1 cellular context compared by ENCODE assay signal in the genomic region with DNA sequence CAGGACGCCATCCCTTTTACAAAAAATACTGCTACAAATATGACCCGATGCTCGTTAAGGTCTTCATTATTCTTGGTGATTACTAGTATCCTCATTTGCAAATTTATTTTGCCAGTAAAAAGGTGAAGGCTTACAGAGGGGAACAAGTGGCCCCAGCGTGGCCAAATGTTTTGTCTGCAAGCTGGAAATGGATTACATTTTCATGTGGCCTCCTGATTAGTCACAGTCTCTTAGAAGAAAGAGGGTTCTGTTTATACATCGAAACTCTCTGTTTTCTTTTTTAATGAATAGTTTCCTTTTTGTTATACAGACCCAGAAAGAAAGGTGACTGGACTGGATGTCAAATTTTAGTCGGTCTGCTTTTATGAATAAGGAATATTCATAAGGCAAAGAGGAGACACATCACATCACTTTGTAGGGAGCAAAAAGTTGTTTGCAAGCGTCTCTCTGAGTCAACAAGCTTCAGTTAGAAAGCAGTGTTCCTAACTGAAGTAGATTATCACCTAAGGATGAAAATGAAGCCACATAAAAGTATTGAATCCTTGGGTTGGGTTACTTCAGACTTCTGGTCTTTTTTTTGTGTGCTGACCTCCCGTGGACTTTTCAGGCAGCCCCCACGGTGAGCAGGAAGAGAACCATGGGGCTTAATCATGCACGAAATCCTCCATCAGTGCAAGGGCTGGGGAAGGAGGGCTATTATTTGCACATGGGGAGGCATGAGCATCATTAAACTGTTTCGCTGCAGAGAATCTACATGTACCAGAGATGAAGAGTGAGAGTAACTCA.
TF ChIP-seq lines count a peak whose summit lies in the region.

No MANE protein-coding gene starts in this region.

TF ChIP-seq in H1, 55 proteins besides CTCF, POLR2A, EP300 and RAD21 (continued from another document):
- TF ChIP-seq TAF7 (optimal IDR thresholded peaks at IDR 0.05; ENCODE audit: borderline replicate concordance, low read depth, low read length) (no peak), CBX8 (IDR thresholded peaks at IDR 0.05; ENCODE audit: borderline replicate concordance, low read depth, low read length) (no peak), NANOG (IDR thresholded peaks at IDR 0.05; ENCODE audit: insufficient read depth, low read depth, low read length, poor library complexity, severe bottlenecking) (no peak), CEBPB (IDR thresholded peaks at IDR 0.05; ENCODE audit: low read depth, low read length) (no peak), CBX5 (IDR thresholded peaks at IDR 0.05; ENCODE audit: low read depth, low read length) (no peak), NRF1 (IDR thresholded peaks at IDR 0.05; ENCODE audit: low read depth, low read length) (no peak), KDM5A (IDR thresholded peaks at IDR 0.05; ENCODE audit: low read length) (no peak), SP2 (IDR thresholded peaks at IDR 0.05; ENCODE audit: low read length) (no peak), ATF3 (IDR thresholded peaks at IDR 0.05; ENCODE audit: insufficient read depth, low read depth, low read length) (no peak), KDM4A (IDR thresholded peaks at IDR 0.05; ENCODE audit: low read depth, low read length, severe bottlenecking) (no peak), KDM1A (IDR thresholded peaks at IDR 0.05; ENCODE audit: borderline replicate concordance, low read length) (no peak), TBP (IDR thresholded peaks at IDR 0.05; ENCODE audit: low read depth, low read length) (no peak), POU5F1 (IDR thresholded peaks at IDR 0.05; ENCODE audit: low read depth, low read length) (no peak), POLR2AphosphoS5 (IDR thresholded peaks at IDR 0.05; ENCODE audit: low read depth, low read length) (no peak), SP4 (IDR thresholded peaks at IDR 0.05; ENCODE audit: low read length) (no peak)
